14 cellular contexts compared by ENCODE assay signal in genomic region chr5:110623875-110624274, GRCh38.
"Had no signal": no experiment of that assay in that cellular context is flagged by ENCODE, and none has a peak within 500 bp of the region (broad histone marks: within the 10 kb centered on the region; RNA-seq: fewer than 3 reads in every experiment).

No MANE protein-coding gene starts in this region.

- H3K4me3 Mint-ChIP-seq: activated B cell treated with CpG ODN at 0.5 μM for 24 hours; activated CD4-positive, alpha-beta T cell treated with anti-CD3 and anti-CD28 coated beads, Interleukin-2, amount 10 ng/mL, durations not matched to agents 24 days and 14 days; activated T-helper 1 cell treated with anti-CD3 and anti-CD28 coated beads, Interleukin-12 subunit alpha, Interleukin-12 subunit beta, Interleukin-2, Interleukin-4 antibody, amounts not matched to agents 30 ng/mL and 10 ng/mL and 1 ng/mL, durations not matched to agents 14 hours and 24 hours and 36 hours; central memory CD8-positive, alpha-beta T cell; neural crest cell had no signal

- H3K27me3 Mint-ChIP-seq: activated B cell treated with CpG ODN at 0.5 μM for 24 hours; activated CD4-positive, alpha-beta T cell treated with anti-CD3 and anti-CD28 coated beads, Interleukin-2, amount 10 ng/mL, durations not matched to agents 24 days and 14 days had no signal

- H3K27me3 ChIP-seq: body of pancreas, heart left ventricle, pancreas, thyroid gland, uterus had no signal

- H3K4me3 ChIP-seq: body of pancreas, heart left ventricle, pancreas, thyroid gland, uterus had no signal

- H3K27ac ChIP-seq: body of pancreas, heart left ventricle, pancreas, thyroid gland, uterus had no signal

- ATAC-seq: body of pancreas, heart left ventricle, pancreas had no signal

- H3K9me3 Mint-ChIP-seq: activated B cell treated with CpG ODN at 0.5 μM for 24 hours; activated CD4-positive, alpha-beta T cell treated with anti-CD3 and anti-CD28 coated beads, Interleukin-2, amount 10 ng/mL, durations not matched to agents 24 days and 14 days; activated T-helper 1 cell treated with anti-CD3 and anti-CD28 coated beads, Interleukin-12 subunit alpha, Interleukin-12 subunit beta, Interleukin-2, Interleukin-4 antibody, amounts not matched to agents 30 ng/mL and 10 ng/mL and 1 ng/mL, durations not matched to agents 14 hours and 24 hours and 36 hours; central memory CD8-positive, alpha-beta T cell; neural crest cell had no signal

- H3K36me3 ChIP-seq: heart left ventricle, pancreas, thyroid gland, uterus had no signal

- H3K27ac Mint-ChIP-seq: activated B cell treated with CpG ODN at 0.5 μM for 24 hours; activated CD4-positive, alpha-beta T cell treated with anti-CD3 and anti-CD28 coated beads, Interleukin-2, amount 10 ng/mL, durations not matched to agents 24 days and 14 days; activated T-helper 1 cell treated with anti-CD3 and anti-CD28 coated beads, Interleukin-12 subunit alpha, Interleukin-12 subunit beta, Interleukin-2, Interleukin-4 antibody, amounts not matched to agents 30 ng/mL and 10 ng/mL and 1 ng/mL, durations not matched to agents 14 hours and 24 hours and 36 hours had no signal

- H3K9me3 ChIP-seq: body of pancreas, heart left ventricle, pancreas, thyroid gland, uterus had no signal

- H3K4me1 ChIP-seq: body of pancreas, heart left ventricle, pancreas, thyroid gland, uterus had no signal

- DNase-seq: activated B cell treated with CpG ODN at 0.5 μM for 24 hours; activated CD4-positive, alpha-beta T cell treated with anti-CD3 and anti-CD28 coated beads, Interleukin-2, amount 10 ng/mL, durations not matched to agents 24 days and 14 days; activated naive CD4-positive, alpha-beta T cell; body of pancreas; foreskin melanocyte; heart left ventricle; kidney; pancreas; T-helper 2 cell; thyroid gland; uterus had no signal

- H3K4me1 Mint-ChIP-seq: activated B cell treated with CpG ODN at 0.5 μM for 24 hours; activated CD4-positive, alpha-beta T cell treated with anti-CD3 and anti-CD28 coated beads, Interleukin-2, amount 10 ng/mL, durations not matched to agents 24 days and 14 days; central memory CD8-positive, alpha-beta T cell had no signal
